ENCODE assay signal across 10 cellular contexts in the genomic region with DNA sequence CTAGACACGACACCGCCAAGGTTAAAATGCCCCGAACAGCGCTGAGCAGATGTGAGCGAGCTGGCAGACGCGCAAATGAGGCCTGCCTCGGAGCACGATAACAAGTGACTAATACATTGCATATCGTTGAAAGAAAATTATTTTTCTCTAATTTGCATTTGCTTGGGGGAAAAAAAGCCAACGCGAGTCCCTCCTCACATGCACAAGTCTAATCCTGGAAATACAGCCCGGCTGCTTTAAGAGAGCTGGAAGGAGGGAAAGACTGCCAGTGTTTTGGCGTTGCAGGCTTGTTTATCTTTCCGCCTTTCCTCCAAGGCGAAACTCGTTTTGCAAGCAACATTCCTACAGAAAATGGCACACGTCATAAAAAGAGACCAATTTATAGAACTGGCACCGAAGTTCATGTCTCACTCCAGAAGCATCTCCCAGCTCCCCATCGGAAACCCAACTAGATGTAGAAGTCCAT. TPM values are rescaled to one million over a fixed set of nuclear protein-coding genes. Genes with fewer than 3 reads are reported as not detected.
DNase-seq lines count a peak whose midpoint lies in the region; ATAC-seq and TF ChIP-seq lines count a peak whose summit lies in the region.
"Had no signal": no experiment of that assay in that cellular context is flagged by ENCODE, and none has a peak within 500 bp of the region (broad histone marks: within the 10 kb centered on the region; RNA-seq: fewer than 3 reads in every experiment).

No MANE protein-coding gene starts in this region.

- H3K27me3 ChIP-seq in HAP-1 (ENCODE audit: low read depth) (no peaks in the 10 kb centered on the region), uterus (no peaks in the 10 kb centered on the region)

- H3K4me3 Mint-ChIP-seq in naive B cell: peak overlapping the region in 6 of 8 donors; percentile 34 to 89 (median 77)

- H3K9me3 ChIP-seq in HAP-1: no peaks in the 10 kb centered on the region
- no peaks in the 10 kb centered on the region for H3K9me3 ChIP-seq in uterus

- DNase-seq in AG10803 (ENCODE audit: low read depth) (peak; percentile 88), HAP-1 (ENCODE audit: low spot score in 2 of 2) (peak; percentile 40 to 55), T47D (ENCODE audit: low read depth in 1 of 2, low spot score in 1 of 2) (peak; percentile 59 to 92), naive B cell (no peak), retina (no peak), uterus (no peak)
- no peak for DNase-seq in activated effector memory CD4-positive, alpha-beta T cell treated with Interleukin-2 at 50 U/mL for 16 hours
- DNase-seq: central memory CD4-positive, alpha-beta T cell; NCI-H226 had no signal

- H3K27ac ChIP-seq in uterus: peak overlapping the region in 1 of 2 donors; percentile 44

- intact Hi-C loops in uterus (cut with DNase I; ENCODE audit: low total_unique reads): no loop called here

- H3K36me3 Mint-ChIP-seq in naive B cell: no peaks in the 10 kb centered on the region

- H3K27ac Mint-ChIP-seq in naive B cell: no peak overlapping the region

- in situ Hi-C loops in HAP-1 (cut with MboI; ENCODE audit: low sequenced_read_pairs) (loop anchor here (10.0 kb wide), 1 partner anchor 180 kb away; no protein-coding TSS in a partner anchor), T47D (cut with HindIII; ENCODE audit: low pct_unique_long_range_greater_than_20kb, low sequenced_read_pairs) (no loop called here)

- peaks cover 45 to 84% (median 47%) of the 10 kb centered on the region in 3 donors for H3K4me1 Mint-ChIP-seq in naive B cell

- ATAC-seq in naive B cell (ENCODE audit: low read depth in 2 of 2) (no peak), HG02610 (IDR thresholded peaks at IDR 0.05; ENCODE audit: unreplicated experiment) (no peak)

- peak overlapping the region; percentile 9; the same call in 1 of the 2 replicates for H3K4me3 ChIP-seq in AG10803 (ENCODE audit: low read length)
- H3K4me3 ChIP-seq in HAP-1: no peak overlapping the region
- no peak overlapping the region for H3K4me3 ChIP-seq in uterus

- peaks cover 0 to 33% (median 0%) of the 10 kb centered on the region in 3 donors for H3K27me3 Mint-ChIP-seq in naive B cell

- TF ChIP-seq CTCF in AG10803 (conservative IDR thresholded peaks at IDR 0.05; ENCODE audit: low read length) (no peak), uterus (IDR thresholded peaks at IDR 0.05) (no peak)

- TF ChIP-seq POLR2A in uterus (IDR thresholded peaks at IDR 0.05): no peak

- H3K4me1 ChIP-seq in HAP-1 (peaks cover 46% of the 10 kb centered on the region), uterus (no peaks in the 10 kb centered on the region)

- peaks cover 8% of the 10 kb centered on the region; the same call in 1 of the 2 replicates for H3K36me3 ChIP-seq in HAP-1 (replicated peaks)
- H3K36me3 ChIP-seq in uterus: no peaks in the 10 kb centered on the region

- H3K9me3 Mint-ChIP-seq in naive B cell: peaks cover 0 to 2% (median 0%) of the 10 kb centered on the region in 7 donors

RNA-seq across cellular contexts. Expression of a gene that starts 12.6 kb away (rescaled TPM):
- polyA plus RNA-seq in naive B cell (ENCODE audit: low read depth in 6 of 6): 10 to 100 TPM in 2 of 6 donors, 1 to 10 TPM in 4; 3.4 to 15.5 (median 7.8) TPM
- 10 to 100 TPM in 3 of 4 donors, 1 to 10 TPM in 1; 10.0 to 42.4 (median 26.4) TPM for total RNA-seq in uterus

Comparison
In these comparisons a context has a peak if more than half of its experiments do, and no peak if none do; other contexts are left out.
1. DNase-seq: peak in AG10803 (single experiment), HAP-1 (2 of 2) and T47D (2 of 2); none in naive B cell (single experiment), retina (single experiment), uterus (0 of 2) and activated effector memory CD4-positive, alpha-beta T cell treated with Interleukin-2 at 50 U/mL for 16 hours (single experiment).